13 cellular contexts compared by ENCODE assay signal in the genomic region with DNA sequence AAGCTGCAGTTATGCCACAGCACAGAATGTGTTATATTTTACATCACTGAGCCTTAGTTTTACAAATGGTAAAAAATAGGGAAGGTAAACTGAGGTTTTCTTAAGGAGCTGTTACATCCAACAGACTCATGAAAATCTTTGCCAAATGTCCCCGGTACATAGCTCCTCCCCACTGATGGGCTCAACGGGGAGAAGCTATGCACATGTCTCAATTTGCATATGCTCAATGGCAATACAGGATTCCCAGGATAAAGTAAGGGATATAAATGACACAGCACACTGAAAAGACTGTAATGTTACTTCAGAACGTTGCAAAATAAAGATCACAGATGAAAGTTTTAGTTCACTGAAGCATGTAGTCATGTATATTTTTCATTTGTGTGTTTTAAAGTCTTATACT. TPM values are rescaled to one million over a fixed set of nuclear protein-coding genes. Genes with fewer than 3 reads are reported as not detected.
A peak's percentile ranks its signal among the peaks of the same experiment; 100 is the strongest.
DNase-seq lines count a peak whose midpoint lies in the region; ATAC-seq, FAIRE-seq and TF ChIP-seq lines count a peak whose summit lies in the region.
"Not testable (repeated sequence)": the region's sequence is repeated elsewhere in the genome, so short reads cannot be mapped to it uniquely, and the experiment has no call there.
"Had no signal": no experiment of that assay in that cellular context is flagged by ENCODE, and none has a peak within 500 bp of the region (broad histone marks: within the 10 kb centered on the region; RNA-seq: fewer than 3 reads in every experiment).

No MANE protein-coding gene starts in this region.

- H3K9me2 ChIP-seq in OCI-LY7 (ENCODE audit: insufficient read depth, low read length); hepatocyte (replicated peaks; ENCODE audit: insufficient read depth): not testable (repeated sequence)

- CTCF ChIA-PET in OCI-LY7 (lab: Charles Lee; ENCODE audit: unreplicated experiment); GM12878 (lab: Yijun Ruan, JAX): not testable (repeated sequence)

- not testable (repeated sequence) for H3K27me3 ChIP-seq in GM12878 (replicated peaks in 1 of 2; ENCODE audit: control insufficient read depth in 2 of 2, insufficient read depth in 2 of 2, low read length in 1 of 2); cardiac muscle cell; hepatocyte; pancreas

- SMC1A ChIA-PET in GM12878 (lab: Charles Lee; ENCODE audit: uncharacterized antibody, unreplicated experiment): not testable (repeated sequence)

- 75% methylated on average over 3 of the region's 3 CpGs for WGBS in GM12878 (ENCODE audit: insufficient coverage, insufficient replicate concordance, low lambda C conversion rate, missing lambda C conversion rate)
- WGBS in hepatocyte (ENCODE audit: low lambda C conversion rate, missing lambda C conversion rate): 67% methylated on average over 3 of the region's 3 CpGs
- WGBS in pancreas, 2 donors: 49 to 51% methylated on average over 3 of the region's 3 CpGs

- peaks cover 18% of the 10 kb centered on the region for H3K4me1 ChIP-seq in OCI-LY7 (ENCODE audit: insufficient read depth, low read length, poor library complexity, severe bottlenecking)
- H3K4me1 ChIP-seq in GM12878 (ENCODE audit: control insufficient read depth, insufficient read depth, low read length); hepatocyte (ENCODE audit: insufficient read depth); pancreas: not testable (repeated sequence)
- H3K4me1 ChIP-seq in cardiac muscle cell (ENCODE audit: low read depth): peaks cover 14% of the 10 kb centered on the region

- H3K27ac ChIP-seq in 22Rv1 (peak overlapping the region; percentile 86), cardiac muscle cell (peak overlapping the region; percentile 90), hepatocyte (peak overlapping the region; percentile 27)
- not testable (repeated sequence) for H3K27ac ChIP-seq in OCI-LY7 (ENCODE audit: low read depth, low read length, poor library complexity, severe bottlenecking); GM12878 (ENCODE audit: control insufficient read depth, insufficient read depth); pancreas

- TF ChIP-seq RAD21 in GM12878 (IDR thresholded peaks at IDR 0.05; ENCODE audit: insufficient read depth, low read depth, low read length): not testable (repeated sequence)

- in situ Hi-C loops in GM12878 (cut with MboI): not testable (repeated sequence)

- ATAC-seq in GM12878, pancreas: not testable (repeated sequence)

- H3K9me3 ChIP-seq in OCI-LY7 (ENCODE audit: low read length); GM12878 (replicated peaks; ENCODE audit: control insufficient read depth, insufficient read depth, low read length); cardiac muscle cell (ENCODE audit: low read depth); hepatocyte (ENCODE audit: low read depth); pancreas: not testable (repeated sequence)

- not testable (repeated sequence) for TF ChIP-seq CTCF in 22Rv1 (IDR thresholded peaks at IDR 0.05); OCI-LY7 (conservative IDR thresholded peaks at IDR 0.05; ENCODE audit: low read length); GM12878 (IDR thresholded peaks at IDR 0.05 in 2 of 3, conservative IDR thresholded peaks at IDR 0.05 in 1 of 3; ENCODE audit: control insufficient read depth in 2 of 3, extremely low read depth in 1 of 3, insufficient read depth in 1 of 3, low read depth in 3 of 3, low read length in 3 of 3); fibroblast of villous mesenchyme (IDR thresholded peaks at IDR 0.05; ENCODE audit: insufficient read depth, low read depth, low read length); cardiac muscle cell (IDR thresholded peaks at IDR 0.05; ENCODE audit: low read depth, low read length); hepatocyte (IDR thresholded peaks at IDR 0.05; ENCODE audit: poor library complexity); pancreas (IDR thresholded peaks at IDR 0.05)

- RAD21 ChIA-PET in GM12878 (lab: Charles Lee; ENCODE audit: unreplicated experiment): not testable (repeated sequence)

- not testable (repeated sequence) for DNase-seq in OCI-LY7 (ENCODE audit: low spot score); GM12878 (ENCODE audit: low read depth, low spot score); cardiac muscle cell (ENCODE audit: low read depth in 1 of 2, low spot score in 1 of 2); hepatocyte (ENCODE audit: low spot score); pancreas
- DNase-seq in fibroblast of villous mesenchyme (ENCODE audit: low read depth): peak; percentile 31

- not testable (repeated sequence) for H3K79me2 ChIP-seq in OCI-LY7 (ENCODE audit: insufficient read depth, low read depth, low read length); GM12878 (ENCODE audit: control insufficient read depth, insufficient read depth, low read length); hepatocyte

- H4K20me1 ChIP-seq in OCI-LY7 (ENCODE audit: insufficient read depth, low read length); GM12878 (ENCODE audit: control insufficient read depth, insufficient read depth); hepatocyte (ENCODE audit: insufficient read depth, poor library complexity, severe bottlenecking): not testable (repeated sequence)

- not testable (repeated sequence) for H3K9ac ChIP-seq in GM12878 (ENCODE audit: control insufficient read depth, insufficient read depth, low read length)

- H3K4me3 ChIP-seq in OCI-LY7 (ENCODE audit: low read depth, low read length, poor library complexity, severe bottlenecking); GM12878; fibroblast of villous mesenchyme (ENCODE audit: low read depth, low read length); cardiac muscle cell; hepatocyte; pancreas: not testable (repeated sequence)

- not testable (repeated sequence) for FAIRE-seq in GM12878 (lab: Jason Lieb, UNC)
- FAIRE-seq in pancreas (lab: Jason Lieb, UNC): peak; percentile 39

- intact Hi-C loops in OCI-LY7 (cut with micrococcal nuclease; ENCODE audit: unreplicated experiment); GM12878 (cut with micrococcal nuclease; ENCODE audit: unreplicated experiment); pancreas (cut with DNase I): not testable (repeated sequence)

- TF ChIP-seq EP300 in GM12878 (IDR thresholded peaks at IDR 0.05; ENCODE audit: borderline replicate concordance in 1 of 2, control insufficient read depth in 1 of 2, low read depth in 2 of 2, low read length in 2 of 2): not testable (repeated sequence)

- H3K36me3 ChIP-seq in OCI-LY7 (ENCODE audit: insufficient read depth, low read length) (peaks cover 44% of the 10 kb centered on the region), GM12878 (ENCODE audit: control insufficient read depth in 2 of 2, insufficient read depth in 2 of 2, low read length in 1 of 2) (peaks cover 0 to 13% of the 10 kb centered on the region in 2 experiments; a peak in 3 of 4 replicates), cardiac muscle cell (peaks cover 22% of the 10 kb centered on the region), pancreas (peaks cover 0 to 36% (median 20%) of the 10 kb centered on the region in 3 donors)
- H3K36me3 ChIP-seq in hepatocyte (replicated peaks; ENCODE audit: insufficient read depth, low read depth): not testable (repeated sequence)

- not testable (repeated sequence) for H2AFZ ChIP-seq in OCI-LY7 (ENCODE audit: low read length); GM12878 (ENCODE audit: control insufficient read depth, low read depth, low read length); hepatocyte

- TF ChIP-seq POLR2A in GM12878 (IDR thresholded peaks at IDR 0.05; ENCODE audit: low read depth, low read length): not testable (repeated sequence)

- BruUV-seq in OCI-LY7 (replicated peaks; lab: Mats Ljungman, UMichigan) (TSS peak; percentile 16), GM12878 (replicated peaks; lab: Mats Ljungman, UMichigan) (TSS peak; percentile 9)

- POLR2A ChIA-PET in OCI-LY7 (lab: Charles Lee); GM12878 (lab: Charles Lee): not testable (repeated sequence)

- not testable (repeated sequence) for H3K4me2 ChIP-seq in OCI-LY7 (ENCODE audit: low read length); GM12878 (ENCODE audit: control insufficient read depth, insufficient read depth); hepatocyte

RNA-seq across cellular contexts. Expression of a gene that starts 16.6 kb away (rescaled TPM):
- 4.6 and 7.2 TPM in 2 replicates for total RNA-seq in OCI-LY7 (2014; rRNA removed; shearing (Covaris generic))
- 9.9 and 10.7 TPM in 2 replicates for total RNA-seq in OCI-LY7 (2022)
- total RNA-seq in GM12878 (2013; cell fraction: nucleolus; rRNA removed): 49.7 and 55.0 TPM in 2 replicates
- total RNA-seq in GM12878 (2014; rRNA removed): 6.3 and 6.7 TPM in 2 replicates
- 5.9 and 6.5 TPM in 2 replicates for total RNA-seq in GM12878 (2014; rRNA removed; fragmentation: Illumina TruSeq; extraction: Trizol)
- total RNA-seq in GM12878 (2021): 5.9 and 6.7 TPM in 2 replicates
- polyA plus RNA-seq in GM12878 (2011; ENCODE audit: low read depth): 1.2 TPM
- polyA plus RNA-seq in GM12878 (2011; rRNA removed): 6.8 and 8.5 TPM in 2 replicates
- 4.9 and 6.9 TPM in 2 replicates for polyA plus RNA-seq in GM12878 (2011; cell fraction: cytosol; rRNA removed)
- 32.5 and 33.6 TPM in 2 replicates for polyA plus RNA-seq in GM12878 (2011; cell fraction: nucleus; rRNA removed)
- polyA plus RNA-seq in GM12878 (2012): 4.4 and 6.0 TPM in 2 replicates
- 8.1 and 8.5 TPM in 2 replicates for polyA plus RNA-seq in GM12878 (2014; fragmentation: Illumina TruSeq; extraction: Trizol)
- polyA plus RNA-seq in GM12878 (2014; fragmentation: Nextera tagmentation; extraction: Ambion mirVana): under 1 TPM in 1 of 2 experiments, not detected in 1; 0.68 TPM
- polyA plus RNA-seq in GM12878 (2014; rRNA removed): 7.3 and 9.1 TPM in 2 replicates
- 1 to 10 TPM; 2.3 TPM for polyA plus RNA-seq in GM12878 (2016; fragmentation: Nextera tagmentation; extraction: Ambion mirVana)
- 8.0 and 8.2 TPM in 2 replicates for polyA minus RNA-seq in GM12878 (2011; rRNA and poly(A)+ RNA removed)
- polyA minus RNA-seq in GM12878 (2011; cell fraction: cytosol; rRNA and poly(A)+ RNA removed): 1.7 and 3.3 TPM in 2 replicates
- polyA minus RNA-seq in GM12878 (2011; cell fraction: nucleus; rRNA and poly(A)+ RNA removed): 6.5 and 9.9 TPM in 2 replicates
- total RNA-seq in fibroblast of villous mesenchyme: 3.0 and 3.9 TPM in 2 replicates
- 3.7 and 7.3 TPM in 2 replicates for total RNA-seq in cardiac muscle cell
- 3.1 and 5.3 TPM in 2 replicates for polyA plus RNA-seq in cardiac muscle cell
- 3.6 and 5.5 TPM in 2 replicates for total RNA-seq in hepatocyte
- polyA plus RNA-seq in hepatocyte: 1.9 and 2.4 TPM in 2 replicates
- total RNA-seq in pancreas: 1 to 10 TPM; 4.3 to 8.7 (median 7.0) TPM
- polyA plus RNA-seq in pancreas: 10 to 100 TPM; 11.8 to 18.4 TPM

RNA-seq across cellular contexts. Expression of a gene that starts 29.7 kb away (rescaled TPM):
- 51.9 and 53.6 TPM in 2 replicates for total RNA-seq in OCI-LY7 (2014; rRNA removed; shearing (Covaris generic))
- 82.0 and 87.1 TPM in 2 replicates for total RNA-seq in OCI-LY7 (2022)
- 64.1 and 66.3 TPM in 2 replicates for total RNA-seq in GM12878 (2013; cell fraction: nucleolus; rRNA removed)
- 96.9 and 117 TPM in 2 replicates for total RNA-seq in GM12878 (2014; rRNA removed)
- 43.4 and 48.2 TPM in 2 replicates for total RNA-seq in GM12878 (2014; rRNA removed; fragmentation: Illumina TruSeq; extraction: Trizol)
- 91.7 and 99.9 TPM in 2 replicates for total RNA-seq in GM12878 (2021)
- polyA plus RNA-seq in GM12878 (2011; ENCODE audit: low read depth): 68.9 TPM
- polyA plus RNA-seq in GM12878 (2011; rRNA removed): 52.3 and 110 TPM in 2 replicates
- polyA plus RNA-seq in GM12878 (2011; cell fraction: cytosol; rRNA removed): 97.2 and 105 TPM in 2 replicates
- 176 and 190 TPM in 2 replicates for polyA plus RNA-seq in GM12878 (2011; cell fraction: nucleus; rRNA removed)
- 92.4 and 93.2 TPM in 2 replicates for polyA plus RNA-seq in GM12878 (2012)
- 67.7 and 81.5 TPM in 2 replicates for polyA plus RNA-seq in GM12878 (2014; fragmentation: Illumina TruSeq; extraction: Trizol)
- 10 to 100 TPM; 12.7 to 18.8 TPM for polyA plus RNA-seq in GM12878 (2014; fragmentation: Nextera tagmentation; extraction: Ambion mirVana)
- 73.6 and 82.1 TPM in 2 replicates for polyA plus RNA-seq in GM12878 (2014; rRNA removed)
- polyA plus RNA-seq in GM12878 (2016; fragmentation: Nextera tagmentation; extraction: Ambion mirVana): 10 to 100 TPM; 71.3 to 74.1 TPM
- polyA minus RNA-seq in GM12878 (2011; rRNA and poly(A)+ RNA removed): 135 and 166 TPM in 2 replicates
- 47.8 and 49.1 TPM in 2 replicates for polyA minus RNA-seq in GM12878 (2011; cell fraction: cytosol; rRNA and poly(A)+ RNA removed)
- polyA minus RNA-seq in GM12878 (2011; cell fraction: nucleus; rRNA and poly(A)+ RNA removed): 30.5 and 46.2 TPM in 2 replicates
- 42.8 and 54.0 TPM in 2 replicates for total RNA-seq in fibroblast of villous mesenchyme
- total RNA-seq in cardiac muscle cell: 68.6 and 68.7 TPM in 2 replicates
- polyA plus RNA-seq in cardiac muscle cell: 56.6 and 65.2 TPM in 2 replicates
- total RNA-seq in hepatocyte: 59.4 and 60.2 TPM in 2 replicates
- polyA plus RNA-seq in hepatocyte: 46.8 and 47.6 TPM in 2 replicates
- 10 to 100 TPM; 23.3 to 42.5 (median 30.2) TPM for total RNA-seq in pancreas
- 10 to 100 TPM; 33.1 to 36.2 TPM for polyA plus RNA-seq in pancreas

RNA-seq across cellular contexts. Expression of a gene that starts 58.7 kb away (rescaled TPM):
- not detected in 2 replicates for total RNA-seq in OCI-LY7 (2014; rRNA removed; shearing (Covaris generic))
- not detected in 2 replicates for total RNA-seq in OCI-LY7 (2022)
- total RNA-seq in GM12878 (2013; cell fraction: nucleolus; rRNA removed): 0.17 and 0.27 TPM in 2 replicates
- total RNA-seq in GM12878 (2014; rRNA removed): 0.33 and 0.40 TPM in 2 replicates
- total RNA-seq in GM12878 (2014; rRNA removed; fragmentation: Illumina TruSeq; extraction: Trizol): 0.45 and 0.46 TPM in 2 replicates
- 2.3 and 2.6 TPM in 2 replicates for total RNA-seq in GM12878 (2021)
- 0.17 TPM for polyA plus RNA-seq in GM12878 (2011; ENCODE audit: low read depth)
- polyA plus RNA-seq in GM12878 (2011; rRNA removed): 0.01 TPM in 1 of 2 replicates, not detected in the other
- polyA plus RNA-seq in GM12878 (2011; cell fraction: cytosol; rRNA removed): 0.03 and 0.08 TPM in 2 replicates
- 0.06 and 0.07 TPM in 2 replicates for polyA plus RNA-seq in GM12878 (2011; cell fraction: nucleus; rRNA removed)
- polyA plus RNA-seq in GM12878 (2012): 0.16 and 0.20 TPM in 2 replicates
- 1.2 and 1.3 TPM in 2 replicates for polyA plus RNA-seq in GM12878 (2014; fragmentation: Illumina TruSeq; extraction: Trizol)
- polyA plus RNA-seq in GM12878 (2014; fragmentation: Nextera tagmentation; extraction: Ambion mirVana): under 1 TPM; 0.08 to 0.33 TPM
- 0.90 TPM in 2 replicates for polyA plus RNA-seq in GM12878 (2014; rRNA removed)
- 1 to 10 TPM in 1 of 2 experiments, under 1 TPM in 1; 0.73 to 1.3 TPM for polyA plus RNA-seq in GM12878 (2016; fragmentation: Nextera tagmentation; extraction: Ambion mirVana)
- 0.05 TPM in 1 of 2 replicates, not detected in the other for polyA minus RNA-seq in GM12878 (2011; rRNA and poly(A)+ RNA removed)
- 0.40 TPM in 1 of 2 replicates, not detected in the other for polyA minus RNA-seq in GM12878 (2011; cell fraction: cytosol; rRNA and poly(A)+ RNA removed)
- polyA minus RNA-seq in GM12878 (2011; cell fraction: nucleus; rRNA and poly(A)+ RNA removed): 0.10 and 0.12 TPM in 2 replicates
- total RNA-seq in fibroblast of villous mesenchyme: 0.43 and 0.64 TPM in 2 replicates
- total RNA-seq in cardiac muscle cell: 12.1 and 13.6 TPM in 2 replicates
- 19.3 and 33.6 TPM in 2 replicates for polyA plus RNA-seq in cardiac muscle cell
- total RNA-seq in hepatocyte: not detected in 2 replicates
- 0.40 TPM in 1 of 2 replicates, not detected in the other for polyA plus RNA-seq in hepatocyte
- under 1 TPM in 1 of 6 donors, not detected in 5; 0.31 TPM for total RNA-seq in pancreas
- under 1 TPM; 0.02 to 0.04 TPM for polyA plus RNA-seq in pancreas
- total RNA-seq: CD4-positive, alpha-beta T cell; CD8-positive, alpha-beta memory T cell; GM23338; H4 had no signal
- polyA plus RNA-seq: A549; CD14-positive monocyte; CD8-positive, alpha-beta memory T cell had no signal
